8 cellular contexts compared by ENCODE assay signal in genomic region chr7:99551767-99552463, GRCh38. TPM values are rescaled to one million over a fixed set of nuclear protein-coding genes. Genes with fewer than 3 reads are reported as not detected.
A peak's percentile ranks its signal among the peaks of the same experiment; 100 is the strongest.
DNase-seq lines count a peak whose midpoint lies in the region; ATAC-seq and TF ChIP-seq lines count a peak whose summit lies in the region.

Gene FAM200A, minus strand, starts transcription at chr7:99552114. Its CDS starts 3,707 bp downstream, at chr7:99548407.

- DNase-seq in GM13976 (ENCODE audit: low spot score) (peak; percentile 94), NCI-H1694 treated with DMSO at 0.1 percent for 48 hours (lab: John Stamatoyannopoulos, UW) (peak; percentile 89), T-helper 22 cell (ENCODE audit: low read depth) (peak; percentile 76), astrocyte of the hippocampus (ENCODE audit: low read depth, low spot score) (peak; percentile 96), hippocampal formation (lab: John Stamatoyannopoulos, UW) (peak; percentile 83 to 84), renal cortical epithelial cell (ENCODE audit: low read depth) (peak; percentile 82), cortex of kidney (lab: John Stamatoyannopoulos, UW) (no peak)

- in situ Hi-C loops in GM13976 (cut with MboI; ENCODE audit: low sequenced_read_pairs, unreplicated experiment): no loop called here

- no peak for TF ChIP-seq CTCF in GM13976 (IDR thresholded peaks at IDR 0.05; ENCODE audit: borderline replicate concordance, control extremely low read depth, extremely low read depth, insufficient read depth, missing control alignments)

- ATAC-seq in HG02852 (IDR thresholded peaks at IDR 0.05; ENCODE audit: unreplicated experiment): peak; percentile 96

RNA-seq across cellular contexts. Expression of gene FAM200A, which starts in this region (rescaled TPM):
- total RNA-seq in renal cortical epithelial cell: 7.5 and 13.3 TPM in 2 replicates
